In the genomic region with DNA sequence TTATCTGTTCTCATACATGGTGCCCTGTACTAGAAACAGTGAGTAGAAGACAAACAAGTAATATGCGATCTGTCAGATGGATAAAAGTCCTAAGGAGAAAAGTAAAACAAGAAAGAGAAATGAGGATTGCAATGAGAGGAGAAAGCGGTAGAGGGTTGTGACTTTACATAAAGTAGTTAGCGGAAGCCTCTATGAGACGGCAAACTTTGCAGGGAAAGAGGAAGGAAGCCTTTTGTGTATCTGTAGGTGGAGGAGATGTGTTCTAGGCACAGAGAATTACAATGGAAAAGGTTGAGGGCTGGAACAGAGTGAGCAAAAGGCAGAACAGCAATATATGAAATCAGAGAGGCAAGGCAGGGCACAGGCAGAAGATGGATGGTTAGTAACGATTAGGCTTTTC, we compare ENCODE assay signal across 31 cellular contexts.
"Had no signal": no experiment of that assay in that cellular context is flagged by ENCODE, and none has a peak within 500 bp of the region (broad histone marks: within the 10 kb centered on the region; RNA-seq: fewer than 3 reads in every experiment).

No MANE protein-coding gene starts in this region.

- ATAC-seq: activated CD8-positive, alpha-beta T cell treated with anti-CD3 and anti-CD28 coated beads for 36 hours; activated naive CD8-positive, alpha-beta T cell treated with anti-CD3 and anti-CD28 coated beads, Interleukin-2, amount 50 U/mL, for 24 hours; activated T-cell treated with anti-CD3 and anti-CD28 coated beads, Interleukin-2, amount 50 U/mL, for 4 hours; activated T-helper 17 cell treated with anti-CD3 and anti-CD28 coated beads, Interleukin-2, amount 50 U/mL, for 72 hours; body of pancreas; effector memory CD8-positive, alpha-beta T cell; foreskin keratinocyte; gastrocnemius medialis; heart left ventricle; WTC11 had no signal

- DNase-seq: activated CD4-positive, alpha-beta T cell treated with anti-CD3 and anti-CD28 coated beads for 48 hours; activated CD4-positive, alpha-beta T cell treated with anti-CD3 and anti-CD28 coated beads, Interleukin-2, amount 50 U/mL, for 1 hour; activated CD4-positive, alpha-beta T cell treated with anti-CD3 and anti-CD28 coated beads, Interleukin-2, amount 50 U/mL, for 48 hours; activated CD8-positive, alpha-beta memory T cell treated with anti-CD3 and anti-CD28 coated beads for 24 hours; activated CD8-positive, alpha-beta T cell treated with anti-CD3 and anti-CD28 coated beads for 36 hours; activated effector memory CD4-positive, alpha-beta T cell treated with Interleukin-2 at 50 U/mL for 16 hours; activated naive CD4-positive, alpha-beta T cell treated with anti-CD3 and anti-CD28 coated beads for 36 hours; activated naive CD8-positive, alpha-beta T cell treated with anti-CD3 and anti-CD28 coated beads for 36 hours; activated naive CD8-positive, alpha-beta T cell treated with anti-CD3 and anti-CD28 coated beads, Interleukin-2, amount 50 U/mL, for 24 hours; activated T-cell treated with anti-CD3 and anti-CD28 coated beads, Interleukin-2, amount 50 U/mL, for 4 hours; adrenal gland; amygdala; aorta; body of pancreas; caudate nucleus; cortex of kidney; dermis blood vessel endothelial cell; effector CD4-positive, alpha-beta T cell; effector memory CD8-positive, alpha-beta T cell; erythroblast; foreskin keratinocyte; gastrocnemius medialis; glutamatergic neuron; heart left ventricle; hypothalamus had no signal

- H3K27ac ChIP-seq: adrenal gland, body of pancreas, esophagus muscularis mucosa, foreskin keratinocyte, gastrocnemius medialis, heart left ventricle, VCaP had no signal

- H3K9me3 ChIP-seq: adrenal gland, body of pancreas, esophagus muscularis mucosa, gastrocnemius medialis had no signal

- H3K4me3 ChIP-seq: adrenal gland, body of pancreas, esophagus muscularis mucosa, gastrocnemius medialis, heart left ventricle had no signal

- FAIRE-seq: colon, TTC549 had no signal

- H3K27me3 ChIP-seq: adrenal gland, body of pancreas, esophagus muscularis mucosa, foreskin keratinocyte, gastrocnemius medialis, heart left ventricle had no signal

- H3K4me1 ChIP-seq: adrenal gland, body of pancreas, esophagus muscularis mucosa, foreskin keratinocyte, gastrocnemius medialis, heart left ventricle had no signal

- H3K36me3 ChIP-seq: adrenal gland, esophagus muscularis mucosa, gastrocnemius medialis, heart left ventricle had no signal
